ENCODE assay signal across 21 cellular contexts in the genomic region with DNA sequence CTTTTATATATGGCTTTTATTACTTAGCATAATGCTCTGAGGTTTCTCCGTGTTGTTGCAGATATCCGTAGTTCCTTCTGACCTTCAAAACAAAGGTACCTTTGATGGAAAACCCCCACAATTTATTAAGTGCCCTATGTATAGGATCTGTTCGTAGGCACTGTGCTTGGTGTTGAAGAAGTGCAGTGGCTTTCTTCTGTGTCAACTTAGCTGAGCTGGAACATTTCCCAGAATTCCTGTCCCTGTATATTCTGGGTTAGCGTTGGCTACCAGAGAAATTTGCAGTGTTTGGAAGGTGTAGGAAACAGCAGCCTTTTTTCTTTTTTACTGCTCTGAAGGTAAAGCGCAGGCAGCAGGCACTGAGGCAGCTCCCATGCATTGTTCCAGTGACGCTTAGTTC. TPM values are rescaled to one million over a fixed set of nuclear protein-coding genes. Genes with fewer than 3 reads are reported as not detected.
A peak's percentile ranks its signal among the peaks of the same experiment; 100 is the strongest.
DNase-seq lines count a peak whose midpoint lies in the region; ATAC-seq, FAIRE-seq and TF ChIP-seq lines count a peak whose summit lies in the region.
"Had no signal": no experiment of that assay in that cellular context is flagged by ENCODE, and none has a peak within 500 bp of the region (broad histone marks: within the 10 kb centered on the region; RNA-seq: fewer than 3 reads in every experiment).

No MANE protein-coding gene starts in this region.

- no peak for TF ChIP-seq RAD21 in HepG2 (CRISPR knock-in tag; IDR thresholded peaks at IDR 0.05)

- H3K4me1 Mint-ChIP-seq in nephron progenitor cell, result peaks cover 53% of the 10 kb centered on the region
- H3K4me1 Mint-ChIP-seq in CD8-positive, alpha-beta T cell (ENCODE audit: low read depth), result peaks cover 10% of the 10 kb centered on the region

- no peaks in the 10 kb centered on the region for H3K36me3 ChIP-seq in HepG2 (replicated peaks in 1 of 2; ENCODE audit: control insufficient read depth in 1 of 2, insufficient read depth in 2 of 2, low read length in 2 of 2)
- H3K36me3 ChIP-seq in right lobe of liver, result no peaks in the 10 kb centered on the region
- no peaks in the 10 kb centered on the region for H3K36me3 ChIP-seq in body of pancreas (replicated peaks in 1 of 2; ENCODE audit: insufficient read depth in 1 of 2, low read depth in 2 of 2)
- no peaks in the 10 kb centered on the region for H3K36me3 ChIP-seq in brain microvascular endothelial cell (replicated peaks)
- H3K36me3 ChIP-seq in CD8-positive, alpha-beta T cell (ENCODE audit: insufficient read depth, low read length), result no peaks in the 10 kb centered on the region
- H3K36me3 ChIP-seq: HAP-1, upper lobe of left lung had no signal

- no peak overlapping the region for H3K9ac ChIP-seq in HepG2 (ENCODE audit: insufficient read depth, low read depth, low read length)

- peaks cover 55% of the 10 kb centered on the region for H3K4me1 ChIP-seq in HepG2 (ENCODE audit: insufficient read depth, low read length)
- H3K4me1 ChIP-seq in right lobe of liver, result peaks cover 0 to 18% (median 1%) of the 10 kb centered on the region in 4 donors
- H3K4me1 ChIP-seq in body of pancreas, result peaks cover 21% of the 10 kb centered on the region
- peaks cover 9% of the 10 kb centered on the region for H3K4me1 ChIP-seq in CD8-positive, alpha-beta T cell (ENCODE audit: insufficient read depth, low read length)

- TF ChIP-seq POLR2A in HepG2 (IDR thresholded peaks at IDR 0.05; ENCODE audit: insufficient read depth in 1 of 2, low read depth in 2 of 2, low read length in 2 of 2), result no peak
- TF ChIP-seq POLR2A in right lobe of liver (IDR thresholded peaks at IDR 0.05), result no peak
- no peak for TF ChIP-seq POLR2A in body of pancreas (IDR thresholded peaks at IDR 0.05)

- CTCF ChIA-PET in HepG2 (lab: Yijun Ruan, JAX; ENCODE audit: low intra/inter-chr PET ratio, low total read pairs), result no interaction called here
- CTCF ChIA-PET in CD8-positive, alpha-beta T cell (lab: Charles Lee), result no interaction called here

- no peaks in the 10 kb centered on the region for H4K20me1 ChIP-seq in HepG2 (ENCODE audit: insufficient read depth, low read length)

- intact Hi-C loops in HepG2 (cut with micrococcal nuclease; ENCODE audit: unreplicated experiment), result no loop called here
- intact Hi-C loops in right lobe of liver (cut with DNase I), result no loop called here
- intact Hi-C loops in body of pancreas (cut with DNase I), result no loop called here
- intact Hi-C loops in CD8-positive, alpha-beta T cell (cut with DNase I, micrococcal nuclease), result no loop called here

- no peak for DNase-seq in HepG2 (ENCODE audit: low spot score)
- no peak for DNase-seq in right lobe of liver
- DNase-seq in body of pancreas, result no peak
- no peak for DNase-seq in nephron progenitor cell
- DNase-seq in brain microvascular endothelial cell, result no peak
- no peak for DNase-seq in CD8-positive, alpha-beta T cell
- DNase-seq: activated CD4-positive, alpha-beta T cell treated with anti-CD3 and anti-CD28 coated beads, Interleukin-2, amount 50 U/mL, for 1 hour; activated gamma-delta T cell treated with Interleukin-2 at 50 U/mL for 16 hours; amniotic stem cell; CD4-positive, alpha-beta memory T cell; islet precursor cell; Kasumi-1; NCI-H82; retina; upper lobe of left lung had no signal

- no peaks in the 10 kb centered on the region for H3K9me3 ChIP-seq in HepG2 (ENCODE audit: low read length)
- H3K9me3 ChIP-seq in right lobe of liver, result no peaks in the 10 kb centered on the region
- H3K9me3 ChIP-seq in body of pancreas, result no peaks in the 10 kb centered on the region
- no peaks in the 10 kb centered on the region for H3K9me3 ChIP-seq in CD8-positive, alpha-beta T cell (ENCODE audit: low read length)
- H3K9me3 ChIP-seq: HAP-1, upper lobe of left lung had no signal

- no peak overlapping the region for H3K27ac Mint-ChIP-seq in nephron progenitor cell
- no peak overlapping the region for H3K27ac Mint-ChIP-seq in CD8-positive, alpha-beta T cell
- H3K27ac Mint-ChIP-seq: CD4-positive, alpha-beta memory T cell; natural killer cell treated with Interleukin-12 subunit alpha and Interleukin-12 subunit beta and Interleukin-15 and Interleukin-18, amount 100 ng/mL, for 72 hours; stimulated activated memory B cell treated with anti-CD40 and anti-IgM and Interleukin-4, amounts not matched to agents 10 μg/mL and 1 μg/mL and 100 μg/mL, for 72 hours had no signal

- peak overlapping the region; percentile 68 for H3K4me3 Mint-ChIP-seq in nephron progenitor cell
- no peak overlapping the region for H3K4me3 Mint-ChIP-seq in CD8-positive, alpha-beta T cell
- H3K4me3 Mint-ChIP-seq: CD4-positive, alpha-beta memory T cell; natural killer cell treated with Interleukin-12 subunit alpha and Interleukin-12 subunit beta and Interleukin-15 and Interleukin-18, amount 100 ng/mL, for 72 hours; stimulated activated memory B cell treated with anti-CD40 and anti-IgM and Interleukin-4, amounts not matched to agents 10 μg/mL and 1 μg/mL and 100 μg/mL, for 72 hours had no signal

- H3K9me3 Mint-ChIP-seq in nephron progenitor cell, result peaks cover 3% of the 10 kb centered on the region
- H3K9me3 Mint-ChIP-seq in CD8-positive, alpha-beta T cell, result no peaks in the 10 kb centered on the region
- H3K9me3 Mint-ChIP-seq: CD4-positive, alpha-beta memory T cell; natural killer cell treated with Interleukin-12 subunit alpha and Interleukin-12 subunit beta and Interleukin-15 and Interleukin-18, amount 100 ng/mL, for 72 hours; stimulated activated memory B cell treated with anti-CD40 and anti-IgM and Interleukin-4, amounts not matched to agents 10 μg/mL and 1 μg/mL and 100 μg/mL, for 72 hours had no signal

- H3K79me2 ChIP-seq in HepG2 (ENCODE audit: insufficient read depth, low read length), result peaks cover 22% of the 10 kb centered on the region

- FAIRE-seq in HepG2 (lab: Jason Lieb, UNC), result no peak
- FAIRE-seq: RCC 7860 had no signal

- POLR2A ChIA-PET in HepG2 (lab: Yijun Ruan, JAX), result interaction anchor here (2.3 kb wide), 1 partner anchor 8 kb away, joined by 26 read pairs; no protein-coding TSS in a partner anchor
- POLR2A ChIA-PET in CD8-positive, alpha-beta T cell (lab: Charles Lee), result no interaction called here

- H3K36me3 Mint-ChIP-seq in nephron progenitor cell (ENCODE audit: low read depth), result peaks cover 12% of the 10 kb centered on the region
- H3K36me3 Mint-ChIP-seq in CD8-positive, alpha-beta T cell, result no peaks in the 10 kb centered on the region
- H3K36me3 Mint-ChIP-seq: CD4-positive, alpha-beta memory T cell; natural killer cell treated with Interleukin-12 subunit alpha and Interleukin-12 subunit beta and Interleukin-15 and Interleukin-18, amount 100 ng/mL, for 72 hours; stimulated activated memory B cell treated with anti-CD40 and anti-IgM and Interleukin-4, amounts not matched to agents 10 μg/mL and 1 μg/mL and 100 μg/mL, for 72 hours had no signal

- BruUV-seq in HepG2 (replicated peaks; lab: Mats Ljungman, UMichigan), result no TSS peak

- in situ Hi-C loops in HepG2 (cut with HindIII; ENCODE audit: extremely low pct_ligation_motif_present, low pct_unique_long_range_greater_than_20kb) (no loop called here), brain microvascular endothelial cell (cut with HindIII; ENCODE audit: low pct_ligation_motif_present, low sequenced_read_pairs) (no loop called here)

- H3K4me2 ChIP-seq in HepG2 (ENCODE audit: low read depth, low read length), result 0 out of 2 replicates have a peak overlapping the region, but pooled peaks have one; percentile 4

- peaks cover 5% of the 10 kb centered on the region for H3K27me3 Mint-ChIP-seq in nephron progenitor cell (ENCODE audit: low read depth, poor library complexity)
- peaks cover 19% of the 10 kb centered on the region for H3K27me3 Mint-ChIP-seq in CD8-positive, alpha-beta T cell (ENCODE audit: low read depth)

- WGBS in HepG2 (ENCODE audit: low lambda C conversion rate), result 72% methylated on average over 6 of the region's 6 CpGs
- 69% methylated on average over 4 of the region's 6 CpGs for WGBS in right lobe of liver (ENCODE audit: insufficient coverage, low coverage, low lambda C conversion rate, missing lambda C conversion rate)
- WGBS in body of pancreas, 2 donors, result 54 to 64% methylated on average over 6 of the region's 6 CpGs

- ATAC-seq in HepG2, result no peak
- no peak for ATAC-seq in right lobe of liver
- no peak for ATAC-seq in body of pancreas
- ATAC-seq in HG03095 (IDR thresholded peaks at IDR 0.05; ENCODE audit: unreplicated experiment), result no peak
- no peak for ATAC-seq in HG03135 (IDR thresholded peaks at IDR 0.05; ENCODE audit: unreplicated experiment)
- no peak for ATAC-seq in CD8-positive, alpha-beta T cell
- ATAC-seq: natural killer cell treated with Interleukin-12 subunit alpha and Interleukin-12 subunit beta and Interleukin-15 and Interleukin-18, amount 100 ng/mL, for 72 hours; stimulated activated memory B cell treated with anti-CD40 and anti-IgM and Interleukin-4, amounts not matched to agents 10 μg/mL and 1 μg/mL and 100 μg/mL, for 72 hours had no signal

- H3K27me3 ChIP-seq in HepG2 (ENCODE audit: control insufficient read depth in 1 of 2, insufficient read depth in 2 of 2, low read length in 2 of 2), result no peaks in the 10 kb centered on the region
- H3K27me3 ChIP-seq in right lobe of liver, result no peaks in the 10 kb centered on the region
- no peaks in the 10 kb centered on the region for H3K27me3 ChIP-seq in body of pancreas
- no peaks in the 10 kb centered on the region for H3K27me3 ChIP-seq in brain microvascular endothelial cell (replicated peaks)
- H3K27me3 ChIP-seq in CD8-positive, alpha-beta T cell (ENCODE audit: insufficient read depth, low read length), result no peaks in the 10 kb centered on the region
- H3K27me3 ChIP-seq: upper lobe of left lung had no signal

- H3K27ac ChIP-seq in HepG2 (ENCODE audit: extremely low read length, insufficient read depth, low read length) (no peak overlapping the region), right lobe of liver (no peak overlapping the region), body of pancreas (peak overlapping the region in 3 of 4 donors; percentile 78 to 89 (median 85)), brain microvascular endothelial cell (no peak overlapping the region)
- H3K27ac ChIP-seq in CD8-positive, alpha-beta T cell (ENCODE audit: low read depth, low read length), result no peak overlapping the region

- peak overlapping the region; percentile 79 for H2AFZ ChIP-seq in HepG2 (ENCODE audit: low read length)

- no peak for TF ChIP-seq CTCF in HepG2 (CRISPR knock-in tag; IDR thresholded peaks at IDR 0.05)
- no peak for TF ChIP-seq CTCF in right lobe of liver (IDR thresholded peaks at IDR 0.05)
- no peak for TF ChIP-seq CTCF in body of pancreas (IDR thresholded peaks at IDR 0.05)
- no peak for TF ChIP-seq CTCF in nephron progenitor cell (IDR thresholded peaks at IDR 0.05)
- TF ChIP-seq CTCF in brain microvascular endothelial cell (IDR thresholded peaks at IDR 0.05; ENCODE audit: low read depth, low read length, missing control alignments), result no peak
- TF ChIP-seq CTCF in CD8-positive, alpha-beta T cell (IDR thresholded peaks at IDR 0.05), result no peak

- TF ChIP-seq EP300 in HepG2 (IDR thresholded peaks at IDR 0.05; ENCODE audit: low read depth in 2 of 2, low read length in 2 of 2) (no peak), HepG2 (CRISPR knock-in tag; IDR thresholded peaks at IDR 0.05; ENCODE audit: borderline replicate concordance) (no peak)

- no peak overlapping the region for H3K4me3 ChIP-seq in HepG2 (replicated peaks in 1 of 3; ENCODE audit: insufficient read depth in 1 of 3, low read depth in 2 of 3, low read length in 3 of 3)
- no peak overlapping the region for H3K4me3 ChIP-seq in right lobe of liver
- H3K4me3 ChIP-seq in body of pancreas, result no peak overlapping the region
- H3K4me3 ChIP-seq in brain microvascular endothelial cell (ENCODE audit: low read depth, low read length), result no peak overlapping the region
- no peak overlapping the region for H3K4me3 ChIP-seq in CD8-positive, alpha-beta T cell (ENCODE audit: low read depth, low read length)
- H3K4me3 ChIP-seq: HAP-1, upper lobe of left lung had no signal

RNA-seq across cellular contexts. Expression of a gene that starts 22.4 kb away (rescaled TPM):
- total RNA-seq in HepG2 (2016; rRNA removed; fragmentation: Illumina TruSeq; extraction: Trizol), result 86.5 and 161 TPM in 2 replicates
- 35.3 and 38.4 TPM in 2 replicates for total RNA-seq in HepG2 (2016; cell fraction: cytosol; rRNA removed; fragmentation: Illumina TruSeq; extraction: Trizol; ENCODE audit: low read depth)
- 81.2 and 157 TPM in 2 replicates for total RNA-seq in HepG2 (2016; cell fraction: insoluble cytoplasmic fraction; rRNA removed; fragmentation: Illumina TruSeq; extraction: Trizol)
- 43.3 and 50.6 TPM in 2 replicates for total RNA-seq in HepG2 (2016; cell fraction: membrane; rRNA removed; fragmentation: Illumina TruSeq; extraction: Trizol)
- total RNA-seq in HepG2 (2016; cell fraction: nucleus; rRNA removed; fragmentation: Illumina TruSeq; extraction: Trizol), result 148 and 175 TPM in 2 replicates
- 54.5 and 71.1 TPM in 2 replicates for polyA plus RNA-seq in HepG2 (2011; rRNA removed)
- 40.5 and 55.7 TPM in 2 replicates for polyA plus RNA-seq in HepG2 (2011; cell fraction: cytosol; rRNA removed)
- 23.7 and 32.0 TPM in 2 replicates for polyA plus RNA-seq in HepG2 (2011; cell fraction: nucleus; rRNA removed)
- 133 and 185 TPM in 2 replicates for polyA plus RNA-seq in HepG2 (2012)
- 40.3 and 47.3 TPM in 2 replicates for polyA plus RNA-seq in HepG2 (2016; cell fraction: cytosol; fragmentation: Illumina TruSeq; extraction: Trizol; ENCODE audit: low read depth)
- polyA plus RNA-seq in HepG2 (2016; cell fraction: insoluble cytoplasmic fraction; fragmentation: Illumina TruSeq; extraction: Trizol; ENCODE audit: low read depth), result 110 and 111 TPM in 2 replicates
- 43.9 and 48.4 TPM in 2 replicates for polyA plus RNA-seq in HepG2 (2016; cell fraction: membrane; fragmentation: Illumina TruSeq; extraction: Trizol; ENCODE audit: low read depth)
- 287 and 318 TPM in 2 replicates for polyA plus RNA-seq in HepG2 (2016; cell fraction: nucleus; fragmentation: Illumina TruSeq; extraction: Trizol; ENCODE audit: insufficient read depth, low read depth)
- polyA minus RNA-seq in HepG2 (2011; rRNA and poly(A)+ RNA removed; ENCODE audit: low replicate concordance), result 0.61 and 14.8 TPM in 2 replicates
- 51.5 and 59.4 TPM in 2 replicates for polyA minus RNA-seq in HepG2 (2011; cell fraction: cytosol; rRNA and poly(A)+ RNA removed)
- polyA minus RNA-seq in HepG2 (2011; cell fraction: nucleus; rRNA and poly(A)+ RNA removed), result 33.1 and 43.6 TPM in 2 replicates
- total RNA-seq in right lobe of liver, result 1 to 10 TPM in 5 of 6 experiments, under 1 TPM in 1; 0.55 to 2.4 (median 1.6) TPM
- total RNA-seq in body of pancreas, result 10 to 100 TPM; 74.8 to 87.7 TPM
- total RNA-seq in CD8-positive, alpha-beta T cell, result not detected
- total RNA-seq: CD4-positive, alpha-beta memory T cell had no signal
- polyA plus RNA-seq: CD4-positive, alpha-beta memory T cell had no signal

RNA-seq across cellular contexts. Expression of a gene that starts 56.3 kb away (rescaled TPM):
- total RNA-seq in HepG2 (2016; rRNA removed; fragmentation: Illumina TruSeq; extraction: Trizol) (76.3 and 125 TPM in 2 replicates), right lobe of liver (1 to 10 TPM; 3.2 to 7.0 (median 5.2) TPM), body of pancreas (1 to 10 TPM; 9.9 TPM)
- 12.2 and 14.5 TPM in 2 replicates for total RNA-seq in HepG2 (2016; cell fraction: cytosol; rRNA removed; fragmentation: Illumina TruSeq; extraction: Trizol; ENCODE audit: low read depth)
- total RNA-seq in HepG2 (2016; cell fraction: insoluble cytoplasmic fraction; rRNA removed; fragmentation: Illumina TruSeq; extraction: Trizol), result 76.5 and 122 TPM in 2 replicates
- 17.5 and 23.6 TPM in 2 replicates for total RNA-seq in HepG2 (2016; cell fraction: membrane; rRNA removed; fragmentation: Illumina TruSeq; extraction: Trizol)
- 50.2 and 54.3 TPM in 2 replicates for total RNA-seq in HepG2 (2016; cell fraction: nucleus; rRNA removed; fragmentation: Illumina TruSeq; extraction: Trizol)
- polyA plus RNA-seq in HepG2 (2011; rRNA removed), result 13.5 and 19.9 TPM in 2 replicates
- polyA plus RNA-seq in HepG2 (2011; cell fraction: cytosol; rRNA removed), result 7.9 and 10.8 TPM in 2 replicates
- polyA plus RNA-seq in HepG2 (2011; cell fraction: nucleus; rRNA removed), result 6.8 and 7.9 TPM in 2 replicates
- polyA plus RNA-seq in HepG2 (2012), result 21.3 and 30.0 TPM in 2 replicates
- polyA plus RNA-seq in HepG2 (2016; cell fraction: cytosol; fragmentation: Illumina TruSeq; extraction: Trizol; ENCODE audit: low read depth), result 2.7 and 3.2 TPM in 2 replicates
- 81.0 and 82.7 TPM in 2 replicates for polyA plus RNA-seq in HepG2 (2016; cell fraction: insoluble cytoplasmic fraction; fragmentation: Illumina TruSeq; extraction: Trizol; ENCODE audit: low read depth)
- 6.4 and 7.3 TPM in 2 replicates for polyA plus RNA-seq in HepG2 (2016; cell fraction: membrane; fragmentation: Illumina TruSeq; extraction: Trizol; ENCODE audit: low read depth)
- 42.8 and 46.2 TPM in 2 replicates for polyA plus RNA-seq in HepG2 (2016; cell fraction: nucleus; fragmentation: Illumina TruSeq; extraction: Trizol; ENCODE audit: insufficient read depth, low read depth)
- 14.0 and 23.3 TPM in 2 replicates for polyA minus RNA-seq in HepG2 (2011; rRNA and poly(A)+ RNA removed; ENCODE audit: low replicate concordance)
- 19.4 and 20.9 TPM in 2 replicates for polyA minus RNA-seq in HepG2 (2011; cell fraction: cytosol; rRNA and poly(A)+ RNA removed)
- 25.5 and 29.3 TPM in 2 replicates for polyA minus RNA-seq in HepG2 (2011; cell fraction: nucleus; rRNA and poly(A)+ RNA removed)
- total RNA-seq in CD8-positive, alpha-beta T cell, result 1 to 10 TPM; 5.6 to 8.8 TPM

Comparison
In these comparisons a context has a peak if more than half of its experiments do, and no peak if none do; other contexts are left out.
1. RNA of a gene that starts 22.4 kb away (total RNA-seq): 35.3 to 175 TPM in HepG2 and 74.8 to 87.7 TPM in body of pancreas; 0.55 to 2.4 TPM in right lobe of liver and not detected in CD8-positive, alpha-beta T cell; every median in the first group is over 10 times any median in the second.
2. H3K27ac ChIP-seq: peak in body of pancreas (3 of 4); none in HepG2 (single experiment), right lobe of liver (0 of 3), brain microvascular endothelial cell (single experiment) and CD8-positive, alpha-beta T cell (single experiment).